Comparison of ENCODE assay signal across 8 cellular contexts in the genomic region with DNA sequence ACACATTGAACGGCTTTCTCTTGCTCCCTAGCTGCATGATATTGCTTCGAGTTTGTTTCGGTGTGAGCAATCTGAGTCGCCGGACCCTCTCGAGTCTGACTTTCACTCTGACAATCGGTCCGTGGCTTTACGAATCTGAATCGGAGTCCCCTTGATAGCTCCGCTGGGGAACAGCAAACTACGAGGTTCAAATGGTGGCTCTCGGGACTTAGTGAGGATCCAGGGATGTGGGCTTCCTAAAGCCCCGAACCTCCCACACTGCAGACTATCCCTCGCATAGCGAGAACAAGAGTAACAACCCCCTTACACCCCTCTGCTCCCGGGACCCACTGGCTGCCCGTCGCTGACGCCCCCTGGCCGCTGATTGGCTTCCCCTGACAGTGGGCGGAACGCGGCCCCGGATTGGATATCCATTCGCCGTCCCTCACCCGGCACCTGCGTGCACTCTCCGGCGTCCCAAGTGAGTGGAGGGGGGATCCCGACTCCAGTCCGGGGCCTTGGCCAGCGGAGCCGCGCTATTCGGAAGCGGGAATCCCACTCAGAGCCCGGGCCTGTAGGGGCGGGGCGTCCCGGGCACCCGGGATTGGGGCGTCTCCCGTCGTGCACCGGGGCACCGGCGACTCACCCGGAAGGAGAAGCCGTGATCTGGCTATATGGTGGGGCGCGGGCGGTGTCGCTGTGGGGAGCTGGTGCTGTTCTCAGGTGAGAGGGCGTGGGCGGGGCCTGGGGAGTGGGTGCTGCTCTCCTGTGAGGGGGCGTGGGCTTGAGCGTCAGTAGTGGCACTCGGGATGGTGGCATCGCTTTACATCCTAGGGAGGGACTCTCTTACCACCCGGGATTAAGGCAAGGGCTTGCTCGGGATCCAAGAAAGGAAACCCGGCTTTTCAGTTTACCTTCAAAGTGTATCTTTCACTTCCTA. TPM values are rescaled to one million over a fixed set of nuclear protein-coding genes. Genes with fewer than 3 reads are reported as not detected.
DNase-seq lines count a peak whose midpoint lies in the region; ATAC-seq and TF ChIP-seq lines count a peak whose summit lies in the region.

A gene with protein sequence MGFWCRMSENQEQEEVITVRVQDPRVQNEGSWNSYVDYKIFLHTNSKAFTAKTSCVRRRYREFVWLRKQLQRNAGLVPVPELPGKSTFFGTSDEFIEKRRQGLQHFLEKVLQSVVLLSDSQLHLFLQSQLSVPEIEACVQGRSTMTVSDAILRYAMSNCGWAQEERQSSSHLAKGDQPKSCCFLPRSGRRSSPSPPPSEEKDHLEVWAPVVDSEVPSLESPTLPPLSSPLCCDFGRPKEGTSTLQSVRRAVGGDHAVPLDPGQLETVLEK (plus strand): TSS at position 630 of the 919 bp plus-strand sequence. CDS start 4,278 bp downstream, outside the sequence.

- peak; percentile 94 for DNase-seq in DMS53 treated with DMSO at 0.1 percent for 48 hours (lab: John Stamatoyannopoulos, UW; ENCODE audit: unreplicated experiment)
- DNase-seq in Jurkat, Clone E6-1 (ENCODE audit: low read depth, low spot score), result peak; percentile 80
- peak; percentile 90 for DNase-seq in PC-3
- DNase-seq in activated T-cell treated with anti-CD3 and anti-CD28 coated beads for 48 hours (ENCODE audit: low read depth), result peak; percentile 88
- DNase-seq in epithelial cell of proximal tubule (ENCODE audit: low read depth), result no peak
- peak; percentile 75 to 86 for DNase-seq in stimulated activated CD8-positive, alpha-beta memory T cell treated with anti-CD3 and anti-CD28 coated beads, Interleukin-7, amount 100 ng/mL, for 1 hour (ENCODE audit: low read depth in 2 of 2)

- TF ChIP-seq CTCF in PC-3 (conservative IDR thresholded peaks at IDR 0.05; ENCODE audit: low read depth, low read length) (no peak), epithelial cell of proximal tubule (conservative IDR thresholded peaks at IDR 0.05; ENCODE audit: low read depth, low read length) (no peak)

- CTCF ChIA-PET in PC-3 (lab: Charles Lee), result interaction anchor here (0.5 to 2.0 kb wide), 4 partner anchors 10 to 793 kb away, joined by 3 to 10 read pairs (median 8); no protein-coding TSS in a partner anchor

- H3K4me1 ChIP-seq in PC-3 (ENCODE audit: insufficient read depth, low read length) (peaks cover 7% of the 10 kb centered on the region; the same call in 1 of the 2 replicates), mucosa of rectum (ENCODE audit: control insufficient read depth in 2 of 2, insufficient read depth in 2 of 2, low read length in 2 of 2) (peaks cover 6% of the 10 kb centered on the region in 2 donors)

- ATAC-seq in GM21619 (IDR thresholded peaks at IDR 0.05; ENCODE audit: unreplicated experiment), result peak; percentile 71
- peak; percentile 94 for ATAC-seq in PC-3

- H3K4me2 ChIP-seq in PC-3 (ENCODE audit: low read length), result peak within 1 kb of the TSS; percentile 87

- intact Hi-C loops in PC-3 (cut with micrococcal nuclease), result no loop called here

- H3K27me3 ChIP-seq in PC-3 (ENCODE audit: low read length) (no peaks in the 10 kb centered on the region), mucosa of rectum (ENCODE audit: control insufficient read depth in 2 of 2, insufficient read depth in 2 of 2, low read length in 2 of 2) (no peaks in the 10 kb centered on the region)

- H3K4me3 ChIP-seq in Jurkat, Clone E6-1 (ENCODE audit: low read length), result peak within 1 kb of the TSS; percentile 66
- H3K4me3 ChIP-seq in PC-3 (ENCODE audit: low read length) (peak within 1 kb of the TSS; percentile 89), epithelial cell of proximal tubule (ENCODE audit: low read depth, low read length) (peak within 1 kb of the TSS; percentile 99), mucosa of rectum (ENCODE audit: low read length in 2 of 2) (peak within 1 kb of the TSS; percentile 94 to 97)

- POLR2A ChIA-PET in PC-3 (lab: Charles Lee; ENCODE audit: unreplicated experiment), result interaction anchor here (0.6 to 1.0 kb wide), 3 partner anchors 74 to 588 kb away, joined by 3 to 25 read pairs (median 5); no protein-coding TSS in a partner anchor

- H3K9ac ChIP-seq in PC-3 (ENCODE audit: low read length), result peak within 1 kb of the TSS; percentile 85
- H3K9ac ChIP-seq in mucosa of rectum (ENCODE audit: low read depth in 1 of 2, low read length in 2 of 2), result peak within 1 kb of the TSS; percentile 85 to 95

- no peaks in the 10 kb centered on the region for H3K9me3 ChIP-seq in PC-3 (ENCODE audit: low read length)
- no peaks in the 10 kb centered on the region for H3K9me3 ChIP-seq in mucosa of rectum (ENCODE audit: control insufficient read depth in 2 of 2, low read length in 2 of 2)

- peak within 1 kb of the TSS; percentile 88 for H3K27ac ChIP-seq in PC-3 (ENCODE audit: low read length)
- peak within 1 kb of the TSS; percentile 97 for H3K27ac ChIP-seq in mucosa of rectum (ENCODE audit: low read depth in 2 of 2, low read length in 2 of 2)

- H3K79me2 ChIP-seq in PC-3 (ENCODE audit: low read length), result peaks cover 45% of the 10 kb centered on the region

- TSS peak; percentile 97 for BruUV-seq in PC-3 (replicated peaks; lab: Mats Ljungman, UMichigan)

- no peaks in the 10 kb centered on the region for H3K9me2 ChIP-seq in PC-3 (replicated peaks; ENCODE audit: low read length)

- H3F3A ChIP-seq in PC-3 (ENCODE audit: low read length, unreplicated experiment), result no peaks in the 10 kb centered on the region

- H3K36me3 ChIP-seq in PC-3 (ENCODE audit: low read depth, low read length) (no peaks in the 10 kb centered on the region), mucosa of rectum (ENCODE audit: control insufficient read depth in 2 of 2, insufficient read depth in 2 of 2, low read length in 2 of 2) (no peaks in the 10 kb centered on the region)

- peak within 1 kb of the TSS; percentile 100 for H2AFZ ChIP-seq in PC-3 (ENCODE audit: low read length)

- H4K20me1 ChIP-seq in PC-3 (ENCODE audit: low read length), result no peaks in the 10 kb centered on the region

RNA-seq across cellular contexts. Expression of the gene that starts here (rescaled TPM):
- polyA plus RNA-seq in Jurkat, Clone E6-1 (2012; ENCODE audit: insufficient read depth, insufficient read length), result 21.2 TPM
- 17.7 and 23.3 TPM in 2 replicates for total RNA-seq in PC-3 (2014; rRNA removed)
- 11.6 and 18.5 TPM in 2 replicates for total RNA-seq in epithelial cell of proximal tubule
